Comparison of ENCODE assay signal across 38 cellular contexts in genomic region chr13:42729857-42730402, GRCh38. TPM values are rescaled to one million over a fixed set of nuclear protein-coding genes. Genes with fewer than 3 reads are reported as not detected.
"Had no signal": no experiment of that assay in that cellular context is flagged by ENCODE, and none has a peak within 500 bp of the region (broad histone marks: within the 10 kb centered on the region; RNA-seq: fewer than 3 reads in every experiment).

No MANE protein-coding gene starts in this region.

- H3K36me3 ChIP-seq: breast epithelium, cardiac muscle cell, colonic mucosa, esophagus squamous epithelium, gastroesophageal sphincter, heart right ventricle had no signal

- H3K4me1 Mint-ChIP-seq: activated CD4-positive, alpha-beta memory T cell treated with anti-CD3 and anti-CD28 coated beads, Interleukin-2, amount 10 ng/mL, durations not matched to agents 7 days and 5 days; activated CD4-positive, alpha-beta T cell treated with anti-CD3 and anti-CD28 coated beads, Interleukin-2, amount 10 ng/mL, durations not matched to agents 7 days and 5 days; activated T-helper 17 cell treated with anti-CD3 and anti-CD28 coated beads, Interleukin-2, amount 50 U/mL, for 72 hours had no signal

- H3K27ac Mint-ChIP-seq: activated CD4-positive, alpha-beta memory T cell treated with anti-CD3 and anti-CD28 coated beads, Interleukin-2, amount 10 ng/mL, durations not matched to agents 7 days and 5 days; activated CD4-positive, alpha-beta T cell treated with anti-CD3 and anti-CD28 coated beads, Interleukin-2, amount 10 ng/mL, durations not matched to agents 7 days and 5 days; activated naive CD8-positive, alpha-beta T cell; activated T-cell treated with anti-CD3 and anti-CD28 coated beads, Interleukin-2, amount 50 U/mL, for 24 hours; activated T-helper 17 cell treated with anti-CD3 and anti-CD28 coated beads, Interleukin-2, amount 50 U/mL, for 72 hours; WTC11 had no signal

- H3K4me3 Mint-ChIP-seq: activated CD4-positive, alpha-beta memory T cell treated with anti-CD3 and anti-CD28 coated beads, Interleukin-2, amount 10 ng/mL, durations not matched to agents 7 days and 5 days; activated CD4-positive, alpha-beta T cell treated with anti-CD3 and anti-CD28 coated beads, Interleukin-2, amount 10 ng/mL, durations not matched to agents 7 days and 5 days; activated naive CD8-positive, alpha-beta T cell; activated T-cell treated with anti-CD3 and anti-CD28 coated beads, Interleukin-2, amount 50 U/mL, for 24 hours; activated T-helper 17 cell treated with anti-CD3 and anti-CD28 coated beads, Interleukin-2, amount 50 U/mL, for 72 hours; WTC11 had no signal

- ATAC-seq: activated T-helper 17 cell treated with anti-CD3 and anti-CD28 coated beads, Interleukin-2, amount 50 U/mL, for 72 hours; gastroesophageal sphincter; heart right ventricle; WTC11 had no signal

- DNase-seq: activated CD4-positive, alpha-beta memory T cell treated with anti-CD3 and anti-CD28 coated beads, Interleukin-2, amount 10 ng/mL, durations not matched to agents 7 days and 5 days; activated CD4-positive, alpha-beta T cell treated with anti-CD3 and anti-CD28 coated beads for 1 hour; activated CD4-positive, alpha-beta T cell treated with anti-CD3 and anti-CD28 coated beads for 4 hours; activated CD4-positive, alpha-beta T cell treated with anti-CD3 and anti-CD28 coated beads, Interleukin-2, amount 10 ng/mL, durations not matched to agents 7 days and 5 days; activated CD4-positive, alpha-beta T cell treated with anti-CD3 and anti-CD28 coated beads, Interleukin-2, amount 50 U/mL, for 4 hours; activated CD8-positive, alpha-beta memory T cell treated with anti-CD3 and anti-CD28 coated beads, Interleukin-2, amount 50 U/mL, for 48 hours; activated effector memory CD4-positive, alpha-beta T cell treated with Interleukin-2 at 50 U/mL for 16 hours; activated gamma-delta T cell treated with Interleukin-2 at 50 U/mL for 16 hours; activated naive CD4-positive, alpha-beta T cell treated with anti-CD3 and anti-CD28 coated beads, Interleukin-2, amount 50 U/mL, for 16 hours; activated naive CD4-positive, alpha-beta T cell treated with Interleukin-2 at 50 U/mL for 16 hours; activated T-cell treated with anti-CD3 and anti-CD28 coated beads for 4 hours; activated T-cell treated with anti-CD3 and anti-CD28 coated beads, Interleukin-2, amount 50 U/mL, for 24 hours; amniotic stem cell; anterior cingulate cortex; central memory CD4-positive, alpha-beta T cell; cerebellar nuclear complex; colonic mucosa; effector CD8-positive, alpha-beta T cell; esophagus squamous epithelium; foreskin melanocyte; heart right ventricle; T-helper 2 cell had no signal

- H3K9me3 Mint-ChIP-seq: activated CD4-positive, alpha-beta memory T cell treated with anti-CD3 and anti-CD28 coated beads, Interleukin-2, amount 10 ng/mL, durations not matched to agents 7 days and 5 days; activated CD4-positive, alpha-beta T cell treated with anti-CD3 and anti-CD28 coated beads, Interleukin-2, amount 10 ng/mL, durations not matched to agents 7 days and 5 days; activated T-cell treated with anti-CD3 and anti-CD28 coated beads, Interleukin-2, amount 50 U/mL, for 24 hours had no signal

- H3K4me3 ChIP-seq: breast epithelium, cardiac muscle cell, colonic mucosa, esophagus squamous epithelium, gastroesophageal sphincter, heart right ventricle had no signal

- H3K4me1 ChIP-seq: breast epithelium, colonic mucosa, esophagus squamous epithelium, gastroesophageal sphincter, heart right ventricle had no signal

- H3K27me3 ChIP-seq: breast epithelium, cardiac muscle cell, colonic mucosa, esophagus squamous epithelium, gastroesophageal sphincter, heart right ventricle had no signal

- H3K27ac ChIP-seq: breast epithelium, cardiac muscle cell, colonic mucosa, epithelial cell of prostate, esophagus squamous epithelium, gastroesophageal sphincter, heart right ventricle, VCaP had no signal

- H3K9me3 ChIP-seq: colonic mucosa, esophagus squamous epithelium had no signal

RNA-seq across cellular contexts. Expression of gene FAM216B, which starts 51.5 kb away (rescaled TPM):
- total RNA-seq: activated CD4-positive, alpha-beta memory T cell treated with anti-CD3 and anti-CD28 coated beads, Interleukin-2, amount 10 ng/mL, durations not matched to agents 7 days and 5 days; activated CD4-positive, alpha-beta T cell treated with anti-CD3 and anti-CD28 coated beads, Interleukin-2, amount 10 ng/mL, durations not matched to agents 7 days and 5 days; activated T-helper 17 cell treated with anti-CD3 and anti-CD28 coated beads, Interleukin-2, amount 50 U/mL, for 72 hours; astrocyte; breast epithelium; cardiac muscle cell; dermis microvascular lymphatic vessel endothelial cell; endothelial cell of umbilical vein; esophagus squamous epithelium; fibroblast of villous mesenchyme; gastroesophageal sphincter; glomerular endothelial cell; T-helper 1 cell treated with Interleukin-12 subunit alpha and Interleukin-12 subunit beta and Interleukin-4 antibody, amounts not matched to agents 30 ng/mL and 1 ng/mL, for 36 hours; WTC11 had no signal
- polyA plus RNA-seq: cardiac muscle cell, endothelial cell of umbilical vein, esophagus, fibroblast of lung had no signal
